34 cellular contexts compared by ENCODE assay signal in genomic region chr9:99573052-99573451, GRCh38.
"Had no signal": no experiment of that assay in that cellular context is flagged by ENCODE, and none has a peak within 500 bp of the region (broad histone marks: within the 10 kb centered on the region; RNA-seq: fewer than 3 reads in every experiment).

No MANE protein-coding gene starts in this region.

- H3K4me3 Mint-ChIP-seq: activated naive CD4-positive, alpha-beta T cell treated with anti-CD3 and anti-CD28 coated beads, Interleukin-2, amount 10 ng/mL, durations not matched to agents 7 days and 5 days; activated T-helper 1 cell treated with anti-CD3 and anti-CD28 coated beads, Interleukin-12 subunit alpha, Interleukin-12 subunit beta, Interleukin-2, Interleukin-4 antibody, amounts not matched to agents 30 ng/mL and 10 ng/mL and 1 ng/mL, durations not matched to agents 14 hours and 24 hours and 36 hours; natural killer cell treated with Interleukin-12 subunit alpha and Interleukin-12 subunit beta and Interleukin-15 and Interleukin-18, amount 100 ng/mL, for 72 hours; T-helper 17 cell; type B pancreatic cell had no signal

- H3K4me1 Mint-ChIP-seq: activated naive CD4-positive, alpha-beta T cell treated with anti-CD3 and anti-CD28 coated beads, Interleukin-2, amount 10 ng/mL, durations not matched to agents 7 days and 5 days; T-helper 17 cell had no signal

- H3K27me3 ChIP-seq: brain microvascular endothelial cell, esophagus squamous epithelium, hepatocyte, neutrophil, uterus had no signal

- H3K9me3 Mint-ChIP-seq: activated naive CD4-positive, alpha-beta T cell treated with anti-CD3 and anti-CD28 coated beads, Interleukin-2, amount 10 ng/mL, durations not matched to agents 7 days and 5 days; activated T-helper 1 cell treated with anti-CD3 and anti-CD28 coated beads, Interleukin-12 subunit alpha, Interleukin-12 subunit beta, Interleukin-2, Interleukin-4 antibody, amounts not matched to agents 30 ng/mL and 10 ng/mL and 1 ng/mL, durations not matched to agents 14 hours and 24 hours and 36 hours; natural killer cell treated with Interleukin-12 subunit alpha and Interleukin-12 subunit beta and Interleukin-15 and Interleukin-18, amount 100 ng/mL, for 72 hours; type B pancreatic cell had no signal

- H3K9me3 ChIP-seq: esophagus squamous epithelium, lower lobe of right lung, neutrophil, thoracic aorta, uterus had no signal

- H3K36me3 Mint-ChIP-seq: activated naive CD4-positive, alpha-beta T cell treated with anti-CD3 and anti-CD28 coated beads, Interleukin-2, amount 10 ng/mL, durations not matched to agents 7 days and 5 days; natural killer cell treated with Interleukin-12 subunit alpha and Interleukin-12 subunit beta and Interleukin-15 and Interleukin-18, amount 100 ng/mL, for 72 hours; type B pancreatic cell had no signal

- H3K27ac ChIP-seq: brain microvascular endothelial cell, esophagus squamous epithelium, hepatocyte, lower lobe of right lung, neutrophil, thoracic aorta, uterus, WERI-Rb-1 had no signal

- H3K4me3 ChIP-seq: esophagus squamous epithelium, hepatocyte, lower lobe of right lung, thoracic aorta, uterus had no signal

- H3K4me2 ChIP-seq: hepatocyte had no signal

- H3K79me2 ChIP-seq: hepatocyte had no signal

- H3K4me1 ChIP-seq: esophagus squamous epithelium, lower lobe of right lung, uterus had no signal

- DNase-seq: activated CD4-positive, alpha-beta T cell treated with anti-CD3 and anti-CD28 coated beads for 48 hours; activated CD4-positive, alpha-beta T cell treated with anti-CD3 and anti-CD28 coated beads, Interleukin-2, amount 50 U/mL, for 48 hours; activated CD8-positive, alpha-beta memory T cell treated with anti-CD3 and anti-CD28 coated beads for 24 hours; activated effector memory CD4-positive, alpha-beta T cell treated with anti-CD3 and anti-CD28 coated beads, Interleukin-2, amount 50 U/mL, for 16 hours; activated naive CD4-positive, alpha-beta T cell treated with anti-CD3 and anti-CD28 coated beads, Interleukin-2, amount 10 ng/mL, durations not matched to agents 7 days and 5 days; activated T-cell treated with anti-CD3 and anti-CD28 coated beads, Interleukin-2, amount 50 U/mL, for 1 hour; amniotic stem cell; brain microvascular endothelial cell; dermis blood vessel endothelial cell; effector CD4-positive, alpha-beta T cell; esophagus squamous epithelium; foreskin melanocyte; islet precursor cell; left colon; lower lobe of right lung; mesendoderm; retina; stimulated activated CD4-positive, alpha-beta T cell treated with anti-CD3 and anti-CD28 coated beads, Interleukin-15, amount 100 ng/mL, for 24 hours; stimulated activated CD4-positive, alpha-beta T cell treated with anti-CD3 and anti-CD28 coated beads, Interleukin-2, amount 100 ng/mL, for 24 hours; stimulated activated naive CD8-positive, alpha-beta T cell treated with anti-CD3 and anti-CD28 coated beads, Interleukin-15, Interleukin-2, amounts not matched to agents 100 U/mL and 50 U/mL, for 24 hours; T-helper 17 cell; T1000; uterus; WERI-Rb-1 had no signal

- H2AFZ ChIP-seq: hepatocyte had no signal

- FAIRE-seq: astrocyte, colon had no signal

- H3K27ac Mint-ChIP-seq: activated naive CD4-positive, alpha-beta T cell treated with anti-CD3 and anti-CD28 coated beads, Interleukin-2, amount 10 ng/mL, durations not matched to agents 7 days and 5 days; activated T-helper 1 cell treated with anti-CD3 and anti-CD28 coated beads, Interleukin-12 subunit alpha, Interleukin-12 subunit beta, Interleukin-2, Interleukin-4 antibody, amounts not matched to agents 30 ng/mL and 10 ng/mL and 1 ng/mL, durations not matched to agents 14 hours and 24 hours and 36 hours; natural killer cell treated with Interleukin-12 subunit alpha and Interleukin-12 subunit beta and Interleukin-15 and Interleukin-18, amount 100 ng/mL, for 72 hours; T-helper 17 cell; type B pancreatic cell had no signal

- H3K36me3 ChIP-seq: brain microvascular endothelial cell, esophagus squamous epithelium, lower lobe of right lung, neutrophil, thoracic aorta, uterus, WERI-Rb-1 had no signal

- ATAC-seq: activated CD4-positive, CD25-positive, alpha-beta regulatory T cell treated with anti-CD3 and anti-CD28 coated beads, Interleukin-2, amount 50 U/mL, for 24 hours; left colon; lower lobe of right lung; natural killer cell treated with Interleukin-12 subunit alpha and Interleukin-12 subunit beta and Interleukin-15 and Interleukin-18, amount 100 ng/mL, for 72 hours; SK-N-SH treated with all-trans-retinoic acid at 6 μM for 48 hours; stimulated activated naive CD8-positive, alpha-beta T cell treated with anti-CD3 and anti-CD28 coated beads, Interleukin-15, Interleukin-2, amounts not matched to agents 100 U/mL and 50 U/mL, for 24 hours; T-helper 17 cell had no signal
